Comparison of ENCODE assay signal across 1 cellular context in the genomic region with DNA sequence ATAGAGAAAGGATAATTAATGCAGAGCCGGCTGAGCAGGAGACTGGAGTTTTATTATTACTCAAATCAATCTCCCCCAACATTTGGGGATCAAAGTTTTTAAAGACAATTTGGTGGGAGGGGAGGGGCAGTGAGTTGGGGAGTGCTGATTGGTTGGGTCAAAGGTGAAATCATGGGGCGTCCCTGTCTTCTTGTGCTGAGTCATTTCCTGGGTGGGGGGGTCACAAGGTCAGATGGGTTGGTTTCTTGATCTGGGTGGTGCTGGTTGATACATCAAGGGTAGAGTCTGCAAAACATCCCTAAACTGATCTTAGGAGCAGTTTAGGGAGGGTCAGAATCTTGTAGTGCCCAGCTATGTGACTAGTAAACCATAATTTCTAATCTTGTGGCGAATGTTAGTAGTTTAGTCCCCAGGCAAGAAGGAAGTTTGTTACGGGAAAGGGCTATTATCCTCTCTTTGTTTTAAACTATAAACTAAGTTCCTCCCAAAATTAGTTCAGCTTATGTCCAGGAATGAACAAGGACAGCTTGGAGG.
A peak's percentile ranks its signal among the peaks of the same experiment; 100 is the strongest.
TF ChIP-seq lines count a peak whose summit lies in the region.

No MANE protein-coding gene starts in this region.

TF ChIP-seq in HepG2, 621 proteins besides CTCF, POLR2A, EP300 and RAD21 (continued from another document):
- no peak for TF ChIP-seq ARNTL (CRISPR knock-in tag; IDR thresholded peaks at IDR 0.05)
- TF ChIP-seq NR2C2 (CRISPR knock-in tag; IDR thresholded peaks at IDR 0.05; ENCODE audit: borderline replicate concordance), result peak; percentile 77
- TF ChIP-seq, protein P1, sequence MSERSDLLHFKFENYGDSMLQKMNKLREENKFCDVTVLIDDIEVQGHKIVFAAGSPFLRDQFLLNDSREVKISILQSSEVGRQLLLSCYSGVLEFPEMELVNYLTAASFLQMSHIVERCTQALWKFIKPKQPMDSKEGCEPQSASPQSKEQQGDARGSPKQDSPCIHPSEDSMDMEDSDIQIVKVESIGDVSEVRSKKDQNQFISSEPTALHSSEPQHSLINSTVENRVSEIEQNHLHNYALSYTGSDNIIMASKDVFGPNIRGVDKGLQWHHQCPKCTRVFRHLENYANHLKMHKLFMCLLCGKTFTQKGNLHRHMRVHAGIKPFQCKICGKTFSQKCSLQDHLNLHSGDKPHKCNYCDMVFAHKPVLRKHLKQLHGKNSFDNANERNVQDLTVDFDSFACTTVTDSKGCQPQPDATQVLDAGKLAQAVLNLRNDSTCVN (CRISPR knock-in tag; IDR thresholded peaks at IDR 0.05; ENCODE audit: borderline replicate concordance), result no peak
- TF ChIP-seq, protein P2, sequence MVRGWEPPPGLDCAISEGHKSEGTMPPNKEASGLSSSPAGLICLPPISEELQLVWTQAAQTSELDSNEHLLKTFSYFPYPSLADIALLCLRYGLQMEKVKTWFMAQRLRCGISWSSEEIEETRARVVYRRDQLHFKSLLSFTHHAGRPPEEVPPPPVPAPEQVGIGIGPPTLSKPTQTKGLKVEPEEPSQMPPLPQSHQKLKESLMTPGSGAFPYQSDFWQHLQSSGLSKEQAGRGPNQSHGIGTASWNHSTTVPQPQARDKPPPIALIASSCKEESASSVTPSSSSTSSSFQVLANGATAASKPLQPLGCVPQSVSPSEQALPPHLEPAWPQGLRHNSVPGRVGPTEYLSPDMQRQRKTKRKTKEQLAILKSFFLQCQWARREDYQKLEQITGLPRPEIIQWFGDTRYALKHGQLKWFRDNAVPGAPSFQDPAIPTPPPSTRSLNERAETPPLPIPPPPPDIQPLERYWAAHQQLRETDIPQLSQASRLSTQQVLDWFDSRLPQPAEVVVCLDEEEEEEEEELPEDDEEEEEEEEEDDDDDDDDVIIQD (CRISPR knock-in tag; IDR thresholded peaks at IDR 0.05; ENCODE audit: low read depth), result peak; percentile 61; the same call in 1 of the 2 replicates
- TF ChIP-seq, protein P3, sequence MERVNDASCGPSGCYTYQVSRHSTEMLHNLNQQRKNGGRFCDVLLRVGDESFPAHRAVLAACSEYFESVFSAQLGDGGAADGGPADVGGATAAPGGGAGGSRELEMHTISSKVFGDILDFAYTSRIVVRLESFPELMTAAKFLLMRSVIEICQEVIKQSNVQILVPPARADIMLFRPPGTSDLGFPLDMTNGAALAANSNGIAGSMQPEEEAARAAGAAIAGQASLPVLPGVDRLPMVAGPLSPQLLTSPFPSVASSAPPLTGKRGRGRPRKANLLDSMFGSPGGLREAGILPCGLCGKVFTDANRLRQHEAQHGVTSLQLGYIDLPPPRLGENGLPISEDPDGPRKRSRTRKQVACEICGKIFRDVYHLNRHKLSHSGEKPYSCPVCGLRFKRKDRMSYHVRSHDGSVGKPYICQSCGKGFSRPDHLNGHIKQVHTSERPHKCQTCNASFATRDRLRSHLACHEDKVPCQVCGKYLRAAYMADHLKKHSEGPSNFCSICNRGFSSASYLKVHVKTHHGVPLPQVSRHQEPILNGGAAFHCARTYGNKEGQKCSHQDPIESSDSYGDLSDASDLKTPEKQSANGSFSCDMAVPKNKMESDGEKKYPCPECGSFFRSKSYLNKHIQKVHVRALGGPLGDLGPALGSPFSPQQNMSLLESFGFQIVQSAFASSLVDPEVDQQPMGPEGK (CRISPR knock-in tag; IDR thresholded peaks at IDR 0.05), result 0 out of 2 replicates have a peak, but pooled peaks have one; percentile 35
- no peak for TF ChIP-seq KMT2A (CRISPR knock-in tag; IDR thresholded peaks at IDR 0.05)
- TF ChIP-seq MED1 (CRISPR knock-in tag; IDR thresholded peaks at IDR 0.05), result 0 out of 2 replicates have a peak, but pooled peaks have one; percentile 19
- TF ChIP-seq, protein P4, sequence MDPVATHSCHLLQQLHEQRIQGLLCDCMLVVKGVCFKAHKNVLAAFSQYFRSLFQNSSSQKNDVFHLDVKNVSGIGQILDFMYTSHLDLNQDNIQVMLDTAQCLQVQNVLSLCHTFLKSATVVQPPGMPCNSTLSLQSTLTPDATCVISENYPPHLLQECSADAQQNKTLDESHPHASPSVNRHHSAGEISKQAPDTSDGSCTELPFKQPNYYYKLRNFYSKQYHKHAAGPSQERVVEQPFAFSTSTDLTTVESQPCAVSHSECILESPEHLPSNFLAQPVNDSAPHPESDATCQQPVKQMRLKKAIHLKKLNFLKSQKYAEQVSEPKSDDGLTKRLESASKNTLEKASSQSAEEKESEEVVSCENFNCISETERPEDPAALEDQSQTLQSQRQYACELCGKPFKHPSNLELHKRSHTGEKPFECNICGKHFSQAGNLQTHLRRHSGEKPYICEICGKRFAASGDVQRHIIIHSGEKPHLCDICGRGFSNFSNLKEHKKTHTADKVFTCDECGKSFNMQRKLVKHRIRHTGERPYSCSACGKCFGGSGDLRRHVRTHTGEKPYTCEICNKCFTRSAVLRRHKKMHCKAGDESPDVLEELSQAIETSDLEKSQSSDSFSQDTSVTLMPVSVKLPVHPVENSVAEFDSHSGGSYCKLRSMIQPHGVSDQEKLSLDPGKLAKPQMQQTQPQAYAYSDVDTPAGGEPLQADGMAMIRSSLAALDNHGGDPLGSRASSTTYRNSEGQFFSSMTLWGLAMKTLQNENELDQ (CRISPR knock-in tag; IDR thresholded peaks at IDR 0.05; ENCODE audit: borderline replicate concordance), result no peak
TF ChIP-seq in HepG2: peak in this region for 8.
